Comparison of ENCODE assay signal across 16 cellular contexts in genomic region chr2:98333922-98334321, GRCh38. TPM values are rescaled to one million over a fixed set of nuclear protein-coding genes. Genes with fewer than 3 reads are reported as not detected.
DNase-seq lines count a peak whose midpoint lies in the region; ATAC-seq and TF ChIP-seq lines count a peak whose summit lies in the region.
"Had no signal": no experiment of that assay in that cellular context is flagged by ENCODE, and none has a peak within 500 bp of the region (broad histone marks: within the 10 kb centered on the region; RNA-seq: fewer than 3 reads in every experiment).

No MANE protein-coding gene starts in this region.

- H3F3A ChIP-seq in SK-N-SH (replicated peaks; ENCODE audit: insufficient read depth), result peaks cover 15% of the 10 kb centered on the region

- peak overlapping the region; percentile 62; the same call in 1 of the 2 replicates for H3K9ac ChIP-seq in SK-N-SH

- H3K4me1 ChIP-seq in SK-N-SH (ENCODE audit: control insufficient read depth in 1 of 2, insufficient read depth in 2 of 2, low read depth in 1 of 2, low read length in 1 of 2) (peaks cover 7 to 15% of the 10 kb centered on the region in 2 experiments), osteoblast (ENCODE audit: insufficient read depth, low read length) (peaks cover 20% of the 10 kb centered on the region), esophagus muscularis mucosa (peaks cover 0 to 12% (median 3%) of the 10 kb centered on the region in 4 donors)
- H3K4me1 ChIP-seq: adrenal gland, BE2C, pancreas had no signal

- TF ChIP-seq CTCF in SK-N-SH (IDR thresholded peaks at IDR 0.05) (no peak), fibroblast of mammary gland (conservative IDR thresholded peaks at IDR 0.05; ENCODE audit: control insufficient read depth, insufficient read depth, low read depth, low read length) (no peak), osteoblast (IDR thresholded peaks at IDR 0.05; ENCODE audit: extremely low read depth, low read depth, low read length) (no peak), esophagus muscularis mucosa (IDR thresholded peaks at IDR 0.05) (no peak)

- intact Hi-C loops in esophagus muscularis mucosa (cut with DNase I), result no loop called here

- no peaks in the 10 kb centered on the region for H3K9me2 ChIP-seq in SK-N-SH

- H2AFZ ChIP-seq in SK-N-SH (ENCODE audit: low read depth) (peak overlapping the region; percentile 81), osteoblast (ENCODE audit: low read length) (peak overlapping the region; percentile 92)

- H3K4me3 ChIP-seq in SK-N-SH (ENCODE audit: low read depth in 2 of 2, low read length in 1 of 2), result 0 out of 4 replicates have a peak overlapping the region, but pooled peaks of 1 of the 2 experiments have one; percentile 19
- H3K4me3 ChIP-seq in fibroblast of mammary gland (ENCODE audit: control insufficient read depth, low read depth, low read length), result no peak overlapping the region
- peak overlapping the region; percentile 45 for H3K4me3 ChIP-seq in osteoblast (ENCODE audit: insufficient read depth, low read length)
- H3K4me3 ChIP-seq in esophagus muscularis mucosa, result no peak overlapping the region
- H3K4me3 ChIP-seq: adrenal gland, pancreas had no signal

- DNase-seq in HK-2 (ENCODE audit: unreplicated experiment), result peak; percentile 16
- no peak for DNase-seq in SK-N-SH
- peak; percentile 29 for DNase-seq in fibroblast of mammary gland (ENCODE audit: low read depth)
- DNase-seq in osteoblast (ENCODE audit: insufficient read length, low spot score, missing footprints), result no peak
- no peak for DNase-seq in activated T-cell treated with anti-CD3 and anti-CD28 coated beads, Interleukin-2, amount 50 U/mL, for 1 hour
- no peak for DNase-seq in DMS53 (lab: John Stamatoyannopoulos, UW)
- no peak for DNase-seq in esophagus muscularis mucosa (ENCODE audit: extremely low spot score)
- DNase-seq: activated CD4-positive, alpha-beta memory T cell treated with anti-CD3 and anti-CD28 coated beads for 36 hours; adrenal gland; BE2C; cortex of kidney; pancreas; SHP77 treated with DMSO at 0.1 percent for 48 hours; stimulated activated CD4-positive, alpha-beta T cell treated with anti-CD3 and anti-CD28 coated beads, Interleukin-12 subunit alpha, Interleukin-12 subunit beta, amount 100 ng/mL, for 4 hours had no signal

- no peaks in the 10 kb centered on the region for H3K27me3 ChIP-seq in SK-N-SH (ENCODE audit: insufficient read depth)
- H3K27me3 ChIP-seq in osteoblast (ENCODE audit: insufficient read depth, low read length), result no peaks in the 10 kb centered on the region
- no peaks in the 10 kb centered on the region for H3K27me3 ChIP-seq in esophagus muscularis mucosa
- H3K27me3 ChIP-seq: adrenal gland, BE2C, pancreas had no signal

- POLR2A ChIA-PET in SK-N-SH (lab: Yijun Ruan, JAX), result no interaction called here

- no peak for TF ChIP-seq POLR2A in esophagus muscularis mucosa (IDR thresholded peaks at IDR 0.05; ENCODE audit: low read depth)

- CTCF ChIA-PET in SK-N-SH (lab: Yijun Ruan, JAX), result interaction anchor here (1.0 to 1.2 kb wide), 2 partner anchors 52 to 527 kb away, joined by 3 read pairs; no protein-coding TSS in a partner anchor

- peak overlapping the region; percentile 73 for H3K4me2 ChIP-seq in SK-N-SH
- H3K4me2 ChIP-seq in osteoblast (ENCODE audit: insufficient read depth, low read length), result peak overlapping the region; percentile 69

- TF ChIP-seq EP300 in SK-N-SH (IDR thresholded peaks at IDR 0.05; ENCODE audit: borderline replicate concordance in 1 of 2, low read depth in 1 of 2, low read length in 1 of 2) (no peak), esophagus muscularis mucosa (IDR thresholded peaks at IDR 0.05) (no peak)

- H4K20me1 ChIP-seq in SK-N-SH (ENCODE audit: insufficient read depth) (no peaks in the 10 kb centered on the region), osteoblast (ENCODE audit: insufficient read depth, low read length) (no peaks in the 10 kb centered on the region)

- WGBS in SK-N-SH (ENCODE audit: low lambda C conversion rate), result 69% methylated on average over 2 of the region's 2 CpGs
- 40% methylated on average over 2 of the region's 2 CpGs for WGBS in esophagus muscularis mucosa

- no peak for ATAC-seq in GM21447 (IDR thresholded peaks at IDR 0.05; ENCODE audit: unreplicated experiment)
- ATAC-seq: pancreas had no signal

- H3K36me3 ChIP-seq in SK-N-SH (replicated peaks in 1 of 2; ENCODE audit: control insufficient read depth in 1 of 2, insufficient read depth in 2 of 2, low read length in 1 of 2) (no peaks in the 10 kb centered on the region), osteoblast (ENCODE audit: insufficient read depth, low read length) (no peaks in the 10 kb centered on the region), esophagus muscularis mucosa (no peaks in the 10 kb centered on the region)
- H3K36me3 ChIP-seq: adrenal gland, BE2C, pancreas had no signal

- H3K27ac ChIP-seq in SK-N-SH (ENCODE audit: low read depth in 2 of 2, low read length in 1 of 2) (peak overlapping the region; percentile 36 to 92; a peak in 3 of 4 replicates), osteoblast (ENCODE audit: low read depth, low read length) (peak overlapping the region; percentile 95), esophagus muscularis mucosa (replicated peaks in 1 of 4) (no peak overlapping the region)
- H3K27ac ChIP-seq: adrenal gland, pancreas had no signal

- H3K9me3 ChIP-seq in SK-N-SH (0 out of 2 replicates have a peak, but pooled peaks cover 8% of the 10 kb centered on the region), osteoblast (ENCODE audit: low read depth, low read length) (no peaks in the 10 kb centered on the region), esophagus muscularis mucosa (peaks cover 0 to 4% (median 0%) of the 10 kb centered on the region in 4 donors)
- H3K9me3 ChIP-seq: adrenal gland, BE2C, pancreas had no signal

- no peaks in the 10 kb centered on the region for H3K79me2 ChIP-seq in SK-N-SH (ENCODE audit: insufficient read depth)
- no peaks in the 10 kb centered on the region for H3K79me2 ChIP-seq in osteoblast (ENCODE audit: insufficient read depth, low read length)

- no peak for TF ChIP-seq RAD21 in SK-N-SH (IDR thresholded peaks at IDR 0.05; ENCODE audit: low read length)

TF ChIP-seq in SK-N-SH, 30 proteins besides CTCF, POLR2A, EP300 and RAD21 (continues in another document):
- no peak for TF ChIP-seq POLR2AphosphoS5 (IDR thresholded peaks at IDR 0.05; ENCODE audit: low read depth, low read length)
- TF ChIP-seq EZH2phosphoT487 (IDR thresholded peaks at IDR 0.05; ENCODE audit: borderline replicate concordance, low read depth), result no peak
- TF ChIP-seq SMC3 (IDR thresholded peaks at IDR 0.05; ENCODE audit: low read depth, low read length), result no peak
- no peak for TF ChIP-seq FOXJ3 (CRISPR knock-in tag; IDR thresholded peaks at IDR 0.05)
- TF ChIP-seq REST (IDR thresholded peaks at IDR 0.05; ENCODE audit: low read depth, low read length), result no peak
- no peak for TF ChIP-seq GABPA (IDR thresholded peaks at IDR 0.05; ENCODE audit: low read depth)
- TF ChIP-seq MXI1 (IDR thresholded peaks at IDR 0.05; ENCODE audit: low read depth, low read length), result no peak
- TF ChIP-seq JUND (IDR thresholded peaks at IDR 0.05), result no peak
- no peak for TF ChIP-seq NRF1 (IDR thresholded peaks at IDR 0.05; ENCODE audit: low read depth, low read length)
- TF ChIP-seq PBX3 (IDR thresholded peaks at IDR 0.05), result no peak
- no peak for TF ChIP-seq ELF1 (IDR thresholded peaks at IDR 0.05)
- no peak for TF ChIP-seq USF1 (IDR thresholded peaks at IDR 0.05; ENCODE audit: borderline replicate concordance, low read depth)

RNA-seq across cellular contexts. Expression of gene CNGA3, which starts 12.3 kb away (rescaled TPM):
- not detected in 2 replicates for polyA plus RNA-seq in SK-N-SH (2012; rRNA removed)
- not detected in 2 replicates for polyA plus RNA-seq in SK-N-SH (2012; cell fraction: cytosol; rRNA removed)
- not detected in 2 replicates for polyA plus RNA-seq in SK-N-SH (2012; cell fraction: nucleus; rRNA removed)
- total RNA-seq in osteoblast (0.29 and 0.36 TPM in 2 replicates), esophagus muscularis mucosa (10 to 100 TPM in 1 of 4 donors, 1 to 10 TPM in 3; 2.5 to 13.7 (median 6.6) TPM)
- total RNA-seq: activated CD4-positive, alpha-beta memory T cell treated with anti-CD3 and anti-CD28 coated beads for 36 hours; lung microvascular endothelial cell had no signal

Comparison
In these comparisons a context has a peak if more than half of its experiments do, and no peak if none do; other contexts are left out.
1. DNase-seq: peak in HK-2 (single experiment) and fibroblast of mammary gland (single experiment); none in SK-N-SH (single experiment), osteoblast (single experiment), activated T-cell treated with anti-CD3 and anti-CD28 coated beads, Interleukin-2, amount 50 U/mL, for 1 hour (single experiment), DMS53 (single experiment) and esophagus muscularis mucosa (single experiment).
2. H3K27ac ChIP-seq: peak in SK-N-SH (2 of 2) and osteoblast (single experiment); none in esophagus muscularis mucosa (0 of 4).